Comparison of ENCODE assay signal across 16 cellular contexts in the genomic region with DNA sequence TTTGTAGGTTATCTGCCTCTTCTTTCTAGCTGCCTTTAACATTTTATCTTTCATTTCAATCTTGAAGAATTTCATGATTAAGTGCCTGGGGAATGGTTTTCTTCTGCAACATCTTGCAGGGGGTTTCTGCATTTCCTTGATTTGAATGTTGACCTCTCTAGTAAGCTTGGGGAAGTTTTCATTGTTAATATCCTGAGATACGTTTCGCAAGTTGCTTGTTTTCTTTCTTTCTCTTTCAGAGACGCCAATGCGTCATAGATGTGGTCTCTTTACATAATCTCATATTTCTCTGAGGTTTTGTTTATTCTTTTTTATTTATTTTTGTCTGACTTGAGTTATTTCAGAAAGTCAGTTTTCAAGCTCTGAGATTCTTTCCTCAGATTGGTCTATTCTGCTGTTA.
"Had no signal": no experiment of that assay in that cellular context is flagged by ENCODE, and none has a peak within 500 bp of the region (broad histone marks: within the 10 kb centered on the region; RNA-seq: fewer than 3 reads in every experiment).

No MANE protein-coding gene starts in this region.

- H3K4me3 ChIP-seq: ascending aorta, lung had no signal

- H3K27ac ChIP-seq: ascending aorta, VCaP had no signal

- H3K36me3 ChIP-seq: ascending aorta had no signal

- H3K9me3 ChIP-seq: ascending aorta had no signal

- H3K4me1 ChIP-seq: ascending aorta had no signal

- DNase-seq: activated CD4-positive, alpha-beta T cell treated with anti-CD3 and anti-CD28 coated beads for 36 hours; activated CD8-positive, alpha-beta memory T cell treated with anti-CD3 and anti-CD28 coated beads, Interleukin-2, amount 50 U/mL, for 4 hours; activated CD8-positive, alpha-beta T cell treated with anti-CD3 and anti-CD28 coated beads for 36 hours; activated gamma-delta T cell treated with Interleukin-2 at 50 U/mL for 16 hours; activated naive CD8-positive, alpha-beta T cell treated with anti-CD3 and anti-CD28 coated beads, Interleukin-2, amount 10 ng/mL, durations not matched to agents 7 days and 5 days; activated T-cell treated with anti-CD3 and anti-CD28 coated beads, Interleukin-2, amount 50 U/mL, for 72 hours; effector memory CD8-positive, alpha-beta T cell; glutamatergic neuron; immature natural killer cell; left colon; naive thymus-derived CD4-positive, alpha-beta T cell; posterior cingulate gyrus; small intestine had no signal

- H3K27me3 ChIP-seq: ascending aorta had no signal
